In the genomic region with DNA sequence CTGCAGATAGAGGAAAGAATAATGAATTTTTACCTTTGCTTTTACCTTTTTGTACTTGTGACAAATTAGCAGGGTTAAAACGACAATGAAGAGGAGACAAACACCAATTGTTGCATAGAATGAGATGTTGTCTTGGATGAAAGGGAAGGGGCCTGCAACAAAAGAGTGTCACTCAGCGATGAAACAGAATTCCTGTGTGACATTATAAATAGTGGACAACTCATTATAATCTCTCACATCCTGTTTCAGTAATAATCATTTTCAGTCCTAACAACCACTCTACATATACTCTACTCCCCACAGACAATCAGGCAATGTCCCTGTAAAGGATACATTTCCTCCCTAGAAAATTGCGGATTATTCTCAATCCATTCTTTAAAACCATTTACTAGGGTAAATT, we compare ENCODE assay signal across 36 cellular contexts. TPM values are rescaled to one million over a fixed set of nuclear protein-coding genes. Genes with fewer than 3 reads are reported as not detected.
"Had no signal": no experiment of that assay in that cellular context is flagged by ENCODE, and none has a peak within 500 bp of the region (broad histone marks: within the 10 kb centered on the region; RNA-seq: fewer than 3 reads in every experiment).

No MANE protein-coding gene starts in this region.

- H3K27me3 ChIP-seq: ascending aorta, cardiac muscle cell had no signal

- H3K4me3 ChIP-seq: ascending aorta, cardiac muscle cell had no signal

- H3K27ac ChIP-seq: ascending aorta, cardiac muscle cell, VCaP had no signal

- FAIRE-seq: bronchial epithelial cell, TTC549 had no signal

- H3K36me3 ChIP-seq: ascending aorta, cardiac muscle cell had no signal

- H3K4me1 ChIP-seq: ascending aorta had no signal

- ATAC-seq: activated CD8-positive, alpha-beta T cell treated with anti-CD3 and anti-CD28 coated beads for 36 hours; activated naive CD4-positive, alpha-beta T cell treated with anti-CD3 and anti-CD28 coated beads, Interleukin-2, amount 50 U/mL, for 72 hours; activated naive CD8-positive, alpha-beta T cell treated with anti-CD3 and anti-CD28 coated beads, Interleukin-2, amount 50 U/mL, for 24 hours; activated T-cell treated with anti-CD3 and anti-CD28 coated beads, Interleukin-2, amount 50 U/mL, for 4 hours; activated T-cell treated with anti-CD3 and anti-CD28 coated beads, Interleukin-2, amount 50 U/mL, for 72 hours; activated T-helper 17 cell treated with anti-CD3 and anti-CD28 coated beads, Interleukin-2, amount 50 U/mL, for 72 hours had no signal

- H3K9me3 ChIP-seq: ascending aorta had no signal

- DNase-seq: activated B cell treated with CpG ODN at 0.5 μM for 24 hours; activated CD4-positive, alpha-beta memory T cell treated with anti-CD3 and anti-CD28 coated beads for 36 hours; activated CD4-positive, alpha-beta T cell treated with anti-CD3 and anti-CD28 coated beads for 4 hours; activated CD4-positive, alpha-beta T cell treated with anti-CD3 and anti-CD28 coated beads, Interleukin-2, amount 10 ng/mL, durations not matched to agents 24 days and 14 days; activated CD4-positive, alpha-beta T cell treated with anti-CD3 and anti-CD28 coated beads, Interleukin-2, amount 50 U/mL, for 1 hour; activated CD4-positive, alpha-beta T cell treated with anti-CD3 and anti-CD28 coated beads, Interleukin-2, amount 50 U/mL, for 4 hours; activated CD4-positive, CD25-positive, alpha-beta regulatory T cell treated with anti-CD3 and anti-CD28 coated beads, Interleukin-2, amount 50 U/mL, for 72 hours; activated CD8-positive, alpha-beta memory T cell treated with anti-CD3 and anti-CD28 coated beads, Interleukin-2, amount 50 U/mL, for 4 hours; activated CD8-positive, alpha-beta T cell treated with anti-CD3 and anti-CD28 coated beads for 36 hours; activated effector memory CD4-positive, alpha-beta T cell treated with anti-CD3 and anti-CD28 coated beads, Interleukin-2, amount 50 U/mL, for 16 hours; activated gamma-delta T cell treated with Interleukin-2 at 50 U/mL for 16 hours; activated naive CD4-positive, alpha-beta T cell; activated naive CD4-positive, alpha-beta T cell treated with anti-CD3 and anti-CD28 coated beads for 36 hours; activated naive CD4-positive, alpha-beta T cell treated with anti-CD3 and anti-CD28 coated beads, Interleukin-2, amount 50 U/mL, for 16 hours; activated naive CD8-positive, alpha-beta T cell treated with anti-CD3 and anti-CD28 coated beads, Interleukin-2, amount 10 ng/mL, durations not matched to agents 7 days and 5 days; activated naive CD8-positive, alpha-beta T cell treated with anti-CD3 and anti-CD28 coated beads, Interleukin-2, amount 50 U/mL, for 24 hours; activated T-cell treated with anti-CD3 and anti-CD28 coated beads for 4 hours; activated T-cell treated with anti-CD3 and anti-CD28 coated beads, Interleukin-2, amount 50 U/mL, for 1 hour; activated T-cell treated with anti-CD3 and anti-CD28 coated beads, Interleukin-2, amount 50 U/mL, for 4 hours; activated T-cell treated with anti-CD3 and anti-CD28 coated beads, Interleukin-2, amount 50 U/mL, for 72 hours; amygdala; anterior cingulate cortex; central memory CD4-positive, alpha-beta T cell; T-helper 2 cell; T-helper 9 cell had no signal

RNA-seq across cellular contexts. Expression of a gene that starts 45.8 kb away (rescaled TPM):
- total RNA-seq: activated B cell treated with CpG ODN at 0.5 μM for 24 hours; activated CD4-positive, alpha-beta memory T cell treated with anti-CD3 and anti-CD28 coated beads for 36 hours; activated CD4-positive, alpha-beta T cell treated with anti-CD3 and anti-CD28 coated beads, Interleukin-2, amount 10 ng/mL, durations not matched to agents 24 days and 14 days; activated CD8-positive, alpha-beta memory T cell treated with anti-CD3 and anti-CD28 coated beads for 36 hours; activated CD8-positive, alpha-beta T cell treated with anti-CD3 and anti-CD28 coated beads for 36 hours; activated naive CD4-positive, alpha-beta T cell treated with anti-CD3 and anti-CD28 coated beads for 36 hours; activated naive CD4-positive, alpha-beta T cell treated with anti-CD3 and anti-CD28 coated beads, Interleukin-2, amount 50 U/mL, for 72 hours; activated naive CD8-positive, alpha-beta T cell treated with anti-CD3 and anti-CD28 coated beads, Interleukin-2, amount 10 ng/mL, durations not matched to agents 7 days and 5 days; activated T-cell treated with anti-CD3 and anti-CD28 coated beads, Interleukin-2, amount 50 U/mL, for 4 hours; activated T-cell treated with anti-CD3 and anti-CD28 coated beads, Interleukin-2, amount 50 U/mL, for 72 hours; activated T-helper 1 cell treated with anti-CD3 and anti-CD28 coated beads, Interleukin-12 subunit alpha, Interleukin-12 subunit beta, Interleukin-2, Interleukin-4 antibody, amounts not matched to agents 30 ng/mL and 10 ng/mL and 1 ng/mL, durations not matched to agents 14 hours and 24 hours and 36 hours; activated T-helper 17 cell treated with anti-CD3 and anti-CD28 coated beads, Interleukin-2, amount 50 U/mL, for 72 hours; ascending aorta; bronchial epithelial cell; cardiac muscle cell; cerebellum; T-helper 1 cell treated with Interleukin-12 subunit alpha and Interleukin-12 subunit beta and Interleukin-4 antibody, amounts not matched to agents 30 ng/mL and 1 ng/mL, for 36 hours had no signal
- polyA plus RNA-seq: cardiac muscle cell had no signal
